ENCODE assay signal across 1 cellular context in the genomic region with DNA sequence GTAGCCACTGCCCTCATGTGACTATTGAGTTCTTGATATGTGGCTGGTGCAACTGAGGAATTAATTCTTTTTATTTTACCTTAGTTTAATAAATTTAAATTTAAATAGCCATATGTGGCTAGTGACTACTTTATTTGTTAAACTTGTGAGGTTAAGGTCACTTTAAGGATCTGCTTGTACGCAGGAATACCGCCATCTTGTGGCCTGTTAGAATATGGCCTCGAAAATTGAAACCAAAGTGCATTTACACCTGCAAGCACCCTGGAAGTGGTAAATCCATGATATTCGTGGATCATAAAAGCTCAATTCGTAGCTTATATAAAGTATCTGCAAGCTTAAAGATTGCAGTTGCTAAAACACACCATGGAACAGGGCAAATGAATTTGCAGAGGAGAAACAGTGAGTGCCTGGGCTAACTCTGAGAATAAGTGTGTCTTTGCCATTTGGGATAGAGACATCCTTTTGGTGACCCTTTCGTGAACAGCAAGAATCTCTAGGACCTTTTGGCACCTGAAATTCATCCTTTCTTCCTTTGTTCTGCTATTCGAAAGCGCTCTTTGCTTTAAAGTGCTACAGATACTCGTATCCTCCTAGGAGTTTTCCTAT.
TF ChIP-seq lines count a peak whose summit lies in the region.

No MANE protein-coding gene starts in this region.

TF ChIP-seq in H1, 55 proteins besides CTCF, POLR2A, EP300 and RAD21 (continued from another document):
- no peak for TF ChIP-seq CEBPB (IDR thresholded peaks at IDR 0.05; ENCODE audit: low read depth, low read length)
- TF ChIP-seq KDM1A (IDR thresholded peaks at IDR 0.05; ENCODE audit: borderline replicate concordance, low read length): no peak
- TF ChIP-seq TBP (IDR thresholded peaks at IDR 0.05; ENCODE audit: low read depth, low read length): no peak
- TF ChIP-seq PHF8 (conservative IDR thresholded peaks at IDR 0.05; ENCODE audit: low read depth, low read length): no peak
- no peak for TF ChIP-seq KDM5A (IDR thresholded peaks at IDR 0.05; ENCODE audit: low read length)
- no peak for TF ChIP-seq ZNF274 (IDR thresholded peaks at IDR 0.05; ENCODE audit: borderline replicate concordance, extremely low read depth, low read length)
- TF ChIP-seq GABPA (IDR thresholded peaks at IDR 0.05; ENCODE audit: borderline replicate concordance, insufficient read depth, low read length): no peak
- TF ChIP-seq, protein P1, sequence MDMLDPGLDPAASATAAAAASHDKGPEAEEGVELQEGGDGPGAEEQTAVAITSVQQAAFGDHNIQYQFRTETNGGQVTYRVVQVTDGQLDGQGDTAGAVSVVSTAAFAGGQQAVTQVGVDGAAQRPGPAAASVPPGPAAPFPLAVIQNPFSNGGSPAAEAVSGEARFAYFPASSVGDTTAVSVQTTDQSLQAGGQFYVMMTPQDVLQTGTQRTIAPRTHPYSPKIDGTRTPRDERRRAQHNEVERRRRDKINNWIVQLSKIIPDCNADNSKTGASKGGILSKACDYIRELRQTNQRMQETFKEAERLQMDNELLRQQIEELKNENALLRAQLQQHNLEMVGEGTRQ (IDR thresholded peaks at IDR 0.05; ENCODE audit: low read length): no peak
- no peak for TF ChIP-seq BCL11A (IDR thresholded peaks at IDR 0.05; ENCODE audit: low read depth in 2 of 2, low read length in 2 of 2)
- TF ChIP-seq NRF1 (IDR thresholded peaks at IDR 0.05; ENCODE audit: low read depth, low read length): no peak
- TF ChIP-seq TAF7 (optimal IDR thresholded peaks at IDR 0.05; ENCODE audit: borderline replicate concordance, low read depth, low read length): no peak
- no peak for TF ChIP-seq CTBP2 (IDR thresholded peaks at IDR 0.05; ENCODE audit: borderline replicate concordance, insufficient read depth, insufficient read length, low read length)
- no peak for TF ChIP-seq GTF2F1 (IDR thresholded peaks at IDR 0.05; ENCODE audit: borderline replicate concordance, low read depth, low read length)
- no peak for TF ChIP-seq SIN3A (conservative IDR thresholded peaks at IDR 0.05 in 1 of 2, IDR thresholded peaks at IDR 0.05 in 1 of 2; ENCODE audit: low read depth in 1 of 2, low read length in 2 of 2)
- TF ChIP-seq TAF1 (IDR thresholded peaks at IDR 0.05; ENCODE audit: low read depth, low read length): no peak
- no peak for TF ChIP-seq SIX5 (IDR thresholded peaks at IDR 0.05; ENCODE audit: low read depth, low read length)
- TF ChIP-seq, protein P2, sequence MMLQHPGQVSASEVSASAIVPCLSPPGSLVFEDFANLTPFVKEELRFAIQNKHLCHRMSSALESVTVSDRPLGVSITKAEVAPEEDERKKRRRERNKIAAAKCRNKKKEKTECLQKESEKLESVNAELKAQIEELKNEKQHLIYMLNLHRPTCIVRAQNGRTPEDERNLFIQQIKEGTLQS (IDR thresholded peaks at IDR 0.05; ENCODE audit: insufficient read depth, low read depth, low read length): no peak
